10 cellular contexts compared by ENCODE assay signal in genomic region chr5:72394688-72395087, GRCh38.
DNase-seq lines count a peak whose midpoint lies in the region; ATAC-seq and TF ChIP-seq lines count a peak whose summit lies in the region.
"Had no signal": no experiment of that assay in that cellular context is flagged by ENCODE, and none has a peak within 500 bp of the region (broad histone marks: within the 10 kb centered on the region; RNA-seq: fewer than 3 reads in every experiment).

No MANE protein-coding gene starts in this region.

- peak; percentile 55 for DNase-seq in ELR (ENCODE audit: low read depth)
- DNase-seq in HFFc6, result no peak
- DNase-seq in mesothelial cell of epicardium (ENCODE audit: low spot score in 2 of 2, unreplicated experiment in 2 of 2), result no peak
- DNase-seq in occipital lobe (lab: John Stamatoyannopoulos, UW), result no peak
- no peak for DNase-seq in stimulated activated naive CD4-positive, alpha-beta T cell treated with Interleukin-2 at 50 U/mL for 16 hours (lab: John Stamatoyannopoulos, UW)
- DNase-seq in CD8-positive, alpha-beta T cell, result no peak
- DNase-seq: activated T-cell treated with anti-CD3 and anti-CD28 coated beads, Interleukin-2, amount 50 U/mL, for 1 hour; NCI-H510A had no signal

- H3K27me3 ChIP-seq in CD8-positive, alpha-beta T cell (ENCODE audit: insufficient read depth, low read length), result no peaks in the 10 kb centered on the region

- H3K4me1 Mint-ChIP-seq in HFFc6 (ENCODE audit: low read depth) (peaks cover 43% of the 10 kb centered on the region), mesothelial cell of epicardium (peaks cover 18% of the 10 kb centered on the region)
- H3K4me1 Mint-ChIP-seq in CD8-positive, alpha-beta T cell (ENCODE audit: low read depth), result no peaks in the 10 kb centered on the region

- H3K4me1 ChIP-seq in CD8-positive, alpha-beta T cell (ENCODE audit: insufficient read depth, low read length), result no peaks in the 10 kb centered on the region

- H3K36me3 Mint-ChIP-seq in HFFc6 (ENCODE audit: low read depth), result no peaks in the 10 kb centered on the region
- H3K36me3 Mint-ChIP-seq in mesothelial cell of epicardium, result no peaks in the 10 kb centered on the region
- H3K36me3 Mint-ChIP-seq in CD8-positive, alpha-beta T cell, result no peaks in the 10 kb centered on the region

- intact Hi-C loops in CD8-positive, alpha-beta T cell (cut with DNase I, micrococcal nuclease), result no loop called here

- no peak for ATAC-seq in HG03159 (IDR thresholded peaks at IDR 0.05; ENCODE audit: unreplicated experiment)
- no peak for ATAC-seq in CD8-positive, alpha-beta T cell

- H3K27ac Mint-ChIP-seq in HFFc6 (no peak overlapping the region), mesothelial cell of epicardium (peak overlapping the region; percentile 22)
- H3K27ac Mint-ChIP-seq in CD8-positive, alpha-beta T cell, result no peak overlapping the region

- H3K9me3 ChIP-seq in CD8-positive, alpha-beta T cell (ENCODE audit: low read length), result no peaks in the 10 kb centered on the region

- no peak overlapping the region for H3K4me3 ChIP-seq in WI38 (ENCODE audit: low read depth, low read length)
- H3K4me3 ChIP-seq in CD8-positive, alpha-beta T cell (ENCODE audit: low read depth, low read length), result no peak overlapping the region

- no peaks in the 10 kb centered on the region for H3K36me3 ChIP-seq in CD8-positive, alpha-beta T cell (ENCODE audit: insufficient read depth, low read length)

- no peak overlapping the region for H3K27ac ChIP-seq in CD8-positive, alpha-beta T cell (ENCODE audit: low read depth, low read length)

- POLR2A ChIA-PET in CD8-positive, alpha-beta T cell (lab: Charles Lee), result no interaction called here

- CTCF ChIA-PET in CD8-positive, alpha-beta T cell (lab: Charles Lee), result no interaction called here

- no peaks in the 10 kb centered on the region for H3K9me3 Mint-ChIP-seq in HFFc6
- peaks cover 4% of the 10 kb centered on the region for H3K9me3 Mint-ChIP-seq in mesothelial cell of epicardium
- peaks cover 4% of the 10 kb centered on the region for H3K9me3 Mint-ChIP-seq in CD8-positive, alpha-beta T cell

- TF ChIP-seq CTCF in HFFc6 (IDR thresholded peaks at IDR 0.05) (peak; percentile 73), WI38 (IDR thresholded peaks at IDR 0.05; ENCODE audit: low read depth, low read length) (peak; percentile 36), mesothelial cell of epicardium (IDR thresholded peaks at IDR 0.05; ENCODE audit: unreplicated experiment) (no peak)
- no peak for TF ChIP-seq CTCF in CD8-positive, alpha-beta T cell (IDR thresholded peaks at IDR 0.05)

- no peaks in the 10 kb centered on the region for H3K27me3 Mint-ChIP-seq in HFFc6 (ENCODE audit: insufficient read depth)
- peaks cover 5% of the 10 kb centered on the region for H3K27me3 Mint-ChIP-seq in mesothelial cell of epicardium (ENCODE audit: low read depth)
- peaks cover 9% of the 10 kb centered on the region for H3K27me3 Mint-ChIP-seq in CD8-positive, alpha-beta T cell (ENCODE audit: low read depth)

- H3K4me3 Mint-ChIP-seq in HFFc6 (no peak overlapping the region), mesothelial cell of epicardium (no peak overlapping the region)
- H3K4me3 Mint-ChIP-seq in CD8-positive, alpha-beta T cell, result no peak overlapping the region

Comparison
In these comparisons a context has a peak if more than half of its experiments do, and no peak if none do; other contexts are left out.
1. CTCF ChIP-seq: peak in HFFc6 (single experiment) and WI38 (single experiment); none in mesothelial cell of epicardium (single experiment) and CD8-positive, alpha-beta T cell (single experiment).